Comparison of ENCODE assay signal across 32 cellular contexts in the genomic region with DNA sequence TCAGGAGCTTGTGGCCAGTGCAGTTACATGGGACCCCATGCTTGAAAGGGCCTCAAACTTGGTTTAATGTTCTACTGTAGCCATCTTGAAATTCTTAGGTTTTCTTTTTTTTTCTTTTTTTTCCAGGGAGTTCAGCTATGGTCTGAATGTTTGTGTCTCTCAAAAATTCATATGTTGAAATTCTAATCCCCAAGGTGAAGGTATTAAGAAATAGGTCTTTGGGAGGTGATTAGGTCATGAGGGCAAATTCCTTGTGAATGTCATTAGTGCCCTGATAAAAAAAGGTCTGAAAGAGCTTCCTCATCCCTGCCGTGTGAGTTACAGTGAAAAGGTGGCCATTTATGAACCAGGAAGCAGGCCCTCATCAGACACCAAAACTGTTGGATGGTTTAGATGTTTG.
"Had no signal": no experiment of that assay in that cellular context is flagged by ENCODE, and none has a peak within 500 bp of the region (broad histone marks: within the 10 kb centered on the region; RNA-seq: fewer than 3 reads in every experiment).

No MANE protein-coding gene starts in this region.

- DNase-seq: activated effector memory CD4-positive, alpha-beta T cell treated with anti-CD3 and anti-CD28 coated beads, Interleukin-2, amount 50 U/mL, for 16 hours; activated effector memory CD4-positive, alpha-beta T cell treated with Interleukin-2 at 50 U/mL for 16 hours; activated gamma-delta T cell; activated naive CD4-positive, alpha-beta T cell; activated naive CD4-positive, alpha-beta T cell treated with anti-CD3 and anti-CD28 coated beads for 36 hours; activated naive CD4-positive, alpha-beta T cell treated with anti-CD3 and anti-CD28 coated beads, Interleukin-2, amount 10 ng/mL, durations not matched to agents 7 days and 5 days; activated naive CD4-positive, alpha-beta T cell treated with anti-CD3 and anti-CD28 coated beads, Interleukin-2, amount 50 U/mL, for 16 hours; activated naive CD4-positive, alpha-beta T cell treated with Interleukin-2 at 50 U/mL for 16 hours; activated naive CD8-positive, alpha-beta T cell treated with anti-CD3 and anti-CD28 coated beads for 36 hours; activated naive CD8-positive, alpha-beta T cell treated with anti-CD3 and anti-CD28 coated beads, Interleukin-2, amount 10 ng/mL, durations not matched to agents 7 days and 5 days; activated naive CD8-positive, alpha-beta T cell treated with anti-CD3 and anti-CD28 coated beads, Interleukin-2, amount 50 U/mL, for 24 hours; activated T-cell treated with anti-CD3 and anti-CD28 coated beads for 4 hours; activated T-cell treated with anti-CD3 and anti-CD28 coated beads, Interleukin-2, amount 50 U/mL, for 1 hour; activated T-cell treated with anti-CD3 and anti-CD28 coated beads, Interleukin-2, amount 50 U/mL, for 24 hours; activated T-cell treated with anti-CD3 and anti-CD28 coated beads, Interleukin-2, amount 50 U/mL, for 4 hours; activated T-cell treated with anti-CD3 and anti-CD28 coated beads, Interleukin-2, amount 50 U/mL, for 48 hours; activated T-cell treated with anti-CD3 and anti-CD28 coated beads, Interleukin-2, amount 50 U/mL, for 72 hours; adrenal gland; amniotic stem cell; amygdala; anterior cingulate cortex; aorta; body of pancreas; brain microvascular endothelial cell; caudate nucleus; central memory CD4-positive, alpha-beta T cell; cerebellar nuclear complex had no signal

- H3K4me3 ChIP-seq: adrenal gland, ascending aorta, body of pancreas, breast epithelium, cardiac muscle cell had no signal

- H3K27me3 ChIP-seq: adrenal gland, ascending aorta, body of pancreas, brain microvascular endothelial cell, breast epithelium, cardiac muscle cell had no signal

- H3K9me3 ChIP-seq: adrenal gland, ascending aorta, body of pancreas had no signal

- H3K36me3 ChIP-seq: adrenal gland, ascending aorta, brain microvascular endothelial cell, breast epithelium, cardiac muscle cell had no signal

- ATAC-seq: activated naive CD4-positive, alpha-beta T cell treated with anti-CD3 and anti-CD28 coated beads, Interleukin-2, amount 50 U/mL, for 72 hours; activated naive CD8-positive, alpha-beta T cell treated with anti-CD3 and anti-CD28 coated beads, Interleukin-2, amount 50 U/mL, for 24 hours; activated T-cell treated with anti-CD3 and anti-CD28 coated beads, Interleukin-2, amount 50 U/mL, for 4 hours; activated T-cell treated with anti-CD3 and anti-CD28 coated beads, Interleukin-2, amount 50 U/mL, for 72 hours; activated T-helper 17 cell treated with anti-CD3 and anti-CD28 coated beads, Interleukin-2, amount 50 U/mL, for 72 hours; body of pancreas had no signal

- H3K27ac ChIP-seq: adrenal gland, ascending aorta, body of pancreas, brain microvascular endothelial cell, breast epithelium, cardiac muscle cell had no signal

- H3K4me1 ChIP-seq: adrenal gland, body of pancreas, breast epithelium had no signal
